In the genomic region with DNA sequence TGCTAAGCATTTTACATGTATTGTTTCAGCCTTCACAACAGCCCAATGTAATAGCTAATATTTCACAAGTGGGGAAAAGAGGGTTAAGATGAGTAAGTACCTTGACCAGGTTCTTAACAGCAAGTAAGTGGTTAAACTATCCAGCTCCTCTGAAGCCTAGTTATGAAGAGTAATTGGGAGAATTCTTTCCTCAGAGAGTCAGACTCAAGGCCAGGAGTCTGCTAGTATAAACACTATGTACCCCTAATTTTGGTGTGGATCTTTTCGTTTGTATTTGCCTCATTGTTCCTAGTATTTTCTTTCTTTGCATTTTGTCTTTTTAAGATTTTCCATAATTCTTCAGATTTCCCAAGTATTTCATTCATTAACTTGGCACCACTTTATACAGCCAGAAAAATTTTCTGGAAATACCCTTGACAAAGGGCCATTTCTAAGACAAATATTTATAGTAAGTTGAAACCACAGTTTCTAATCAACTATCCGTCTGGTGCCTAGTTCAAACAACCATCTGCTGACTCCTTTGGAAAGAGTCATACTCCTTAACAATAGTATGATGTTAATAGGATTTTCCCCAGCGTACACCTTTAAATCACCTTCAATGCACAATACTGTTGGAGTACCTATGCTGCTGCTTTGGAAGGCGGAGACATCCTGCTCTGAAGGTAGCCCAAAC, we compare ENCODE assay signal across 26 cellular contexts.
DNase-seq lines count a peak whose midpoint lies in the region; ATAC-seq, FAIRE-seq and TF ChIP-seq lines count a peak whose summit lies in the region.
"Had no signal": no experiment of that assay in that cellular context is flagged by ENCODE, and none has a peak within 500 bp of the region (broad histone marks: within the 10 kb centered on the region; RNA-seq: fewer than 3 reads in every experiment).

No MANE protein-coding gene starts in this region.

- no peak for TF ChIP-seq RAD21 in GM12878 (IDR thresholded peaks at IDR 0.05; ENCODE audit: insufficient read depth, low read depth, low read length)

- no peak for FAIRE-seq in GM12878 (lab: Jason Lieb, UNC)
- no peak for FAIRE-seq in GM12892 (lab: Jason Lieb, UNC)
- FAIRE-seq: H54, RCC 7860 had no signal

- ATAC-seq in GM12878 (peak; percentile 23; the same call in 1 of the 3 replicates), HG03565 (IDR thresholded peaks at IDR 0.05; ENCODE audit: unreplicated experiment) (no peak)
- ATAC-seq in activated CD8-positive, alpha-beta T cell treated with anti-CD3 and anti-CD28 coated beads for 36 hours, result no peak
- ATAC-seq: left cardiac atrium, natural killer cell, T-helper 17 cell had no signal

- H3K9me3 Mint-ChIP-seq in mesothelial cell of epicardium, result no peaks in the 10 kb centered on the region
- H3K9me3 Mint-ChIP-seq in activated CD8-positive, alpha-beta T cell treated with anti-CD3 and anti-CD28 coated beads for 36 hours, result no peaks in the 10 kb centered on the region
- H3K9me3 Mint-ChIP-seq in activated T-helper 1 cell treated with anti-CD3 and anti-CD28 coated beads, Interleukin-12 subunit alpha, Interleukin-12 subunit beta, Interleukin-2, Interleukin-4 antibody, amounts not matched to agents 30 ng/mL and 10 ng/mL and 1 ng/mL, durations not matched to agents 14 hours and 24 hours and 36 hours, result no peaks in the 10 kb centered on the region
- H3K9me3 Mint-ChIP-seq: CD8-positive, alpha-beta memory T cell; natural killer cell had no signal

- no TSS peak for BruUV-seq in GM12878 (replicated peaks; lab: Mats Ljungman, UMichigan)

- no peak overlapping the region for H3K27ac ChIP-seq in GM12878 (ENCODE audit: control insufficient read depth, insufficient read depth)
- H3K27ac ChIP-seq: breast epithelium, coronary artery, right lobe of liver, SJSA1, stomach had no signal

- no peak for TF ChIP-seq CTCF in GM12878 (IDR thresholded peaks at IDR 0.05 in 2 of 3, conservative IDR thresholded peaks at IDR 0.05 in 1 of 3; ENCODE audit: control insufficient read depth in 2 of 3, extremely low read depth in 1 of 3, insufficient read depth in 1 of 3, low read depth in 3 of 3, low read length in 3 of 3)
- TF ChIP-seq CTCF in mesothelial cell of epicardium (IDR thresholded peaks at IDR 0.05; ENCODE audit: unreplicated experiment), result no peak
- TF ChIP-seq CTCF in activated CD8-positive, alpha-beta T cell treated with anti-CD3 and anti-CD28 coated beads for 36 hours (IDR thresholded peaks at IDR 0.05), result no peak

- H3K4me3 ChIP-seq in GM12878, result no peak overlapping the region
- H3K4me3 ChIP-seq: breast epithelium, coronary artery, esophagus muscularis mucosa, ovary, right lobe of liver, SJSA1, stomach had no signal

- H3K4me1 ChIP-seq in GM12878 (ENCODE audit: control insufficient read depth, insufficient read depth, low read length), result peaks cover 5% of the 10 kb centered on the region; the same call in 1 of the 2 replicates
- H3K4me1 ChIP-seq: breast epithelium, right lobe of liver had no signal

- WGBS in GM12878 (ENCODE audit: insufficient coverage, insufficient replicate concordance, low lambda C conversion rate, missing lambda C conversion rate), result 67% methylated on average over 4 of the region's 4 CpGs

- peak overlapping the region; percentile 80 for H3K27ac Mint-ChIP-seq in mesothelial cell of epicardium
- H3K27ac Mint-ChIP-seq in activated CD8-positive, alpha-beta T cell treated with anti-CD3 and anti-CD28 coated beads for 36 hours, result no peak overlapping the region
- H3K27ac Mint-ChIP-seq in activated T-helper 1 cell treated with anti-CD3 and anti-CD28 coated beads, Interleukin-12 subunit alpha, Interleukin-12 subunit beta, Interleukin-2, Interleukin-4 antibody, amounts not matched to agents 30 ng/mL and 10 ng/mL and 1 ng/mL, durations not matched to agents 14 hours and 24 hours and 36 hours, result no peak overlapping the region
- H3K27ac Mint-ChIP-seq: CD8-positive, alpha-beta memory T cell; natural killer cell had no signal

- CTCF ChIA-PET in GM12878 (lab: Yijun Ruan, JAX), result interaction anchor here (1.7 kb wide), 1 partner anchor 366 kb away, joined by 5 read pairs; no protein-coding TSS in a partner anchor
- CTCF ChIA-PET in activated CD8-positive, alpha-beta T cell treated with anti-CD3 and anti-CD28 coated beads for 36 hours (lab: Charles Lee), result no interaction called here

- H3K36me3 Mint-ChIP-seq in mesothelial cell of epicardium, result peaks cover 15% of the 10 kb centered on the region
- peaks cover 7% of the 10 kb centered on the region for H3K36me3 Mint-ChIP-seq in activated CD8-positive, alpha-beta T cell treated with anti-CD3 and anti-CD28 coated beads for 36 hours (ENCODE audit: low read depth)
- H3K36me3 Mint-ChIP-seq in activated T-helper 1 cell treated with anti-CD3 and anti-CD28 coated beads, Interleukin-12 subunit alpha, Interleukin-12 subunit beta, Interleukin-2, Interleukin-4 antibody, amounts not matched to agents 30 ng/mL and 10 ng/mL and 1 ng/mL, durations not matched to agents 14 hours and 24 hours and 36 hours (ENCODE audit: low read depth), result peaks cover 11% of the 10 kb centered on the region
- H3K36me3 Mint-ChIP-seq: natural killer cell had no signal

- POLR2A ChIA-PET in GM12878 (lab: Charles Lee), result no interaction called here
- POLR2A ChIA-PET in activated CD8-positive, alpha-beta T cell treated with anti-CD3 and anti-CD28 coated beads for 36 hours (lab: Charles Lee), result no interaction called here

- peaks cover 23% of the 10 kb centered on the region for H3K4me1 Mint-ChIP-seq in mesothelial cell of epicardium
- no peaks in the 10 kb centered on the region for H3K4me1 Mint-ChIP-seq in activated CD8-positive, alpha-beta T cell treated with anti-CD3 and anti-CD28 coated beads for 36 hours (ENCODE audit: low read depth)
- peaks cover 8% of the 10 kb centered on the region for H3K4me1 Mint-ChIP-seq in activated T-helper 1 cell treated with anti-CD3 and anti-CD28 coated beads, Interleukin-12 subunit alpha, Interleukin-12 subunit beta, Interleukin-2, Interleukin-4 antibody, amounts not matched to agents 30 ng/mL and 10 ng/mL and 1 ng/mL, durations not matched to agents 14 hours and 24 hours and 36 hours (ENCODE audit: low read depth)
- H3K4me1 Mint-ChIP-seq: CD8-positive, alpha-beta memory T cell had no signal

- H3K27me3 Mint-ChIP-seq in mesothelial cell of epicardium (ENCODE audit: low read depth), result no peaks in the 10 kb centered on the region
- no peaks in the 10 kb centered on the region for H3K27me3 Mint-ChIP-seq in activated CD8-positive, alpha-beta T cell treated with anti-CD3 and anti-CD28 coated beads for 36 hours
- no peaks in the 10 kb centered on the region for H3K27me3 Mint-ChIP-seq in activated T-helper 1 cell treated with anti-CD3 and anti-CD28 coated beads, Interleukin-12 subunit alpha, Interleukin-12 subunit beta, Interleukin-2, Interleukin-4 antibody, amounts not matched to agents 30 ng/mL and 10 ng/mL and 1 ng/mL, durations not matched to agents 14 hours and 24 hours and 36 hours (ENCODE audit: insufficient read depth)
- H3K27me3 Mint-ChIP-seq: CD8-positive, alpha-beta memory T cell; T-helper 17 cell had no signal

- DNase-seq in DMS53 treated with DMSO at 0.1 percent for 48 hours (lab: John Stamatoyannopoulos, UW; ENCODE audit: unreplicated experiment) (peak; percentile 88), NCI-H2196 (lab: John Stamatoyannopoulos, UW; ENCODE audit: unreplicated experiment) (peak; percentile 52), GM12878 (ENCODE audit: low read depth, low spot score) (no peak), mesothelial cell of epicardium (ENCODE audit: low spot score in 2 of 2, unreplicated experiment in 2 of 2) (no peak), GM12892 (ENCODE audit: insufficient read length) (no peak)
- no peak for DNase-seq in activated CD8-positive, alpha-beta T cell treated with anti-CD3 and anti-CD28 coated beads for 36 hours
- DNase-seq in activated T-helper 1 cell treated with anti-CD3 and anti-CD28 coated beads, Interleukin-12 subunit alpha, Interleukin-12 subunit beta, Interleukin-2, Interleukin-4 antibody, amounts not matched to agents 30 ng/mL and 10 ng/mL and 1 ng/mL, durations not matched to agents 14 hours and 24 hours and 36 hours (ENCODE audit: low spot score), result no peak
- DNase-seq: activated CD4-positive, alpha-beta T cell treated with anti-CD3 and anti-CD28 coated beads for 48 hours; CD8-positive, alpha-beta memory T cell; head of caudate nucleus; left cardiac atrium; natural killer cell; NCI-H1417; NCI-H2227 treated with DMSO at 0.1 percent for 48 hours; ovary; right lobe of liver; stomach; T-helper 17 cell; trophoblast cell had no signal

- no peaks in the 10 kb centered on the region for H3K27me3 ChIP-seq in GM12878 (replicated peaks in 1 of 2; ENCODE audit: control insufficient read depth in 2 of 2, insufficient read depth in 2 of 2, low read length in 1 of 2)
- H3K27me3 ChIP-seq: breast epithelium, esophagus muscularis mucosa, ovary, right lobe of liver, SJSA1, stomach had no signal

- H3K79me2 ChIP-seq in GM12878 (ENCODE audit: control insufficient read depth, insufficient read depth, low read length), result no peaks in the 10 kb centered on the region

- TF ChIP-seq POLR2A in GM12878 (IDR thresholded peaks at IDR 0.05; ENCODE audit: low read depth, low read length) (no peak), GM12892 (IDR thresholded peaks at IDR 0.05; ENCODE audit: low read depth, low read length) (no peak)

- H3K9me3 ChIP-seq in GM12878 (replicated peaks; ENCODE audit: control insufficient read depth, insufficient read depth, low read length), result no peaks in the 10 kb centered on the region
- H3K9me3 ChIP-seq: breast epithelium, esophagus muscularis mucosa, ovary, right lobe of liver, SJSA1, stomach had no signal

- no peak overlapping the region for H2AFZ ChIP-seq in GM12878 (ENCODE audit: control insufficient read depth, low read depth, low read length)

- no peak overlapping the region for H3K4me3 Mint-ChIP-seq in mesothelial cell of epicardium
- no peak overlapping the region for H3K4me3 Mint-ChIP-seq in activated CD8-positive, alpha-beta T cell treated with anti-CD3 and anti-CD28 coated beads for 36 hours
- no peak overlapping the region for H3K4me3 Mint-ChIP-seq in activated T-helper 1 cell treated with anti-CD3 and anti-CD28 coated beads, Interleukin-12 subunit alpha, Interleukin-12 subunit beta, Interleukin-2, Interleukin-4 antibody, amounts not matched to agents 30 ng/mL and 10 ng/mL and 1 ng/mL, durations not matched to agents 14 hours and 24 hours and 36 hours
- H3K4me3 Mint-ChIP-seq: CD8-positive, alpha-beta memory T cell; natural killer cell; T-helper 17 cell had no signal

- no peaks in the 10 kb centered on the region for H3K36me3 ChIP-seq in GM12878 (ENCODE audit: control insufficient read depth in 2 of 2, insufficient read depth in 2 of 2, low read length in 1 of 2)
- H3K36me3 ChIP-seq: breast epithelium, ovary, SJSA1 had no signal

- H4K20me1 ChIP-seq in GM12878 (ENCODE audit: control insufficient read depth, insufficient read depth), result no peaks in the 10 kb centered on the region

- RAD21 ChIA-PET in GM12878 (lab: Charles Lee; ENCODE audit: unreplicated experiment), result interaction anchor here (1.2 kb wide), 1 partner anchor 366 kb away, joined by 3 read pairs; no protein-coding TSS in a partner anchor

- in situ Hi-C loops in GM12878 (cut with MboI), result no loop called here

- H3K9ac ChIP-seq in GM12878 (ENCODE audit: control insufficient read depth, insufficient read depth, low read length), result no peak overlapping the region

- intact Hi-C loops in GM12878 (cut with micrococcal nuclease; ENCODE audit: unreplicated experiment), result no loop called here
- intact Hi-C loops in activated CD8-positive, alpha-beta T cell treated with anti-CD3 and anti-CD28 coated beads for 36 hours (cut with micrococcal nuclease), result no loop called here
- intact Hi-C loops in activated T-helper 1 cell treated with anti-CD3 and anti-CD28 coated beads, Interleukin-12 subunit alpha, Interleukin-12 subunit beta, Interleukin-2, Interleukin-4 antibody, amounts not matched to agents 30 ng/mL and 10 ng/mL and 1 ng/mL, durations not matched to agents 14 hours and 24 hours and 36 hours (cut with micrococcal nuclease), result no loop called here

- TF ChIP-seq EP300 in GM12878 (IDR thresholded peaks at IDR 0.05; ENCODE audit: borderline replicate concordance in 1 of 2, control insufficient read depth in 1 of 2, low read depth in 2 of 2, low read length in 2 of 2), result no peak

- H3K4me2 ChIP-seq in GM12878 (ENCODE audit: control insufficient read depth, insufficient read depth), result no peak overlapping the region

- SMC1A ChIA-PET in GM12878 (lab: Charles Lee; ENCODE audit: uncharacterized antibody, unreplicated experiment), result interaction anchor here (1.0 to 1.2 kb wide), 5 partner anchors 10 to 365 kb away, joined by 3 to 7 read pairs (median 4); no protein-coding TSS in a partner anchor

Comparison
In these comparisons a context has a peak if more than half of its experiments do, and no peak if none do; other contexts are left out.
1. DNase-seq: peak in DMS53 treated with DMSO at 0.1 percent for 48 hours (single experiment) and NCI-H2196 (single experiment); none in GM12878 (single experiment), mesothelial cell of epicardium (0 of 2), activated CD8-positive, alpha-beta T cell treated with anti-CD3 and anti-CD28 coated beads for 36 hours (single experiment), GM12892 (single experiment) and activated T-helper 1 cell treated with anti-CD3 and anti-CD28 coated beads, Interleukin-12 subunit alpha, Interleukin-12 subunit beta, Interleukin-2, Interleukin-4 antibody, amounts not matched to agents 30 ng/mL and 10 ng/mL and 1 ng/mL, durations not matched to agents 14 hours and 24 hours and 36 hours (single experiment).